Comparison of ENCODE assay signal across 1 cellular context in the genomic region with DNA sequence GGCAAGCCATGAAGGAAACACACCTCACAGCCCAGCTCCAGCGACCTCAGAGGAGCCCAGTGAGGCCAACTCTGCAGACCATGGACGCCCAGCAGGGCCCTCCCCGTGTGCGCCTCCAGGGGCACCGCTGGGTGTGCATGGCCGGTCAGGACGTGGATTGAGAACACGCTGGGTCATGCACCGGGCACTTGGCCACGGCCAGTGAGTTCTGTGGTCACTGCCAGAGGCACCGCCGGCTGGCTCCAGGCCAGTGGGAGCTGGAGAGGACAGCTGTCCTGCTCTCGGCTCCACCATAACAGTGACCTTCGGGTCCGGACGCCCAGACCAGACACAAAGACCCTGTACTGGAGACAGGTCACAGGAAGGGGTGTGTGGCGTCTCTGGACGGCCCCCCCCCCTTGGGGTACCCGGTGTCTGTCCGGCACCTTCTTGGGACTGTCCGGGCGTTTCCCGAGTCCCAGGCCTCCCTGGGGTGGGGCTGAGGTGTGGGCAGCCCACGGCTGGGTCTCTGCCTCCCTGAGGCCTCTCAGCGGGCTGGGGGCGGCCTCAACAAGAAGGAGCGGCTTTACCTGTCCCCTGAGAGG.
TF ChIP-seq lines count a peak whose summit lies in the region.

No MANE protein-coding gene starts in this region.

TF ChIP-seq in H1, 55 proteins besides CTCF, POLR2A, EP300 and RAD21:
- TF ChIP-seq RXRA (IDR thresholded peaks at IDR 0.05; ENCODE audit: insufficient read depth, low read depth, low read length) (no peak), POLR2AphosphoS5 (IDR thresholded peaks at IDR 0.05; ENCODE audit: low read depth, low read length) (no peak), SIX5 (IDR thresholded peaks at IDR 0.05; ENCODE audit: low read depth, low read length) (no peak), POU5F1 (IDR thresholded peaks at IDR 0.05; ENCODE audit: low read depth, low read length) (no peak)
